8 cellular contexts compared by ENCODE assay signal in the genomic region with DNA sequence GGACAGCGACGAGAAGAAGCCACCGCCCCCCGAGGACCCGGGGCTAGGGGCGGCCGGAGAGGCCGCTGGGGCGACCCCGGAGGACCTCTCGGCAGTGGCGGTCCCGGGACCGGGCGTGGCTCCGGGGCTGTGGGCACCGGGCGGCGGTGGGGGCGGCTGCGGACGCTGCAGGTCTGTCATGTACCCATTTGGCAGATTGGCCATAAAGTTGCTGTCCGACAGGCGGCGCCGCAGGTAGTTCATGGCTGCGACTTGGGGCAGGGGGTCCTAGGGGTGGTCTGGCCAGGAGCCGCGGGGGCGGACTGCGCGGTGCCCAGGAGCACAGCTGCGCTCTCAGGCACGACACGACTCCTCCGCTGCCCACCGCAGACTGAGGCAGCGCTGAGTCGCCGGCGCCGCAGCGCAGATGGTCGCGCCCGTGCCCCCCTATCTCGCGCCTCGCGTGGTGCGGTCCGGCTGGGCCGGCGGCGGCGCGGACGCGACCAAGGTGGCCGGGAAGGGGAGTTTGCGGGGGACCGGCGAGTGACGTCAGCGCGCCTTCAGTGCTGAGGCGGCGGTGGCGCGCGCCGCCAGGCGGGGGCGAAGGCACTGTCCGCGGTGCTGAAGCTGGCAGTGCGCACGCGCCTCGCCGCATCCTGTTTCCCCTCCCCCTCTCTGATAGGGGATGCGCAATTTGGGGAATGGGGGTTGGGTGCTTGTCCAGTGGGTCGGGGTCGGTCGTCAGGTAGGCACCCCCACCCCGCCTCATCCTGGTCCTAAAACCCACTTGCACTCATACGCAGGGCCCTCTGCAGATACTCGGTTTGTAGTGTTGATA. TPM values are rescaled to one million over a fixed set of nuclear protein-coding genes. Genes with fewer than 3 reads are reported as not detected.
A peak's percentile ranks its signal among the peaks of the same experiment; 100 is the strongest.
DNase-seq lines count a peak whose midpoint lies in the region; ATAC-seq and TF ChIP-seq lines count a peak whose summit lies in the region.

TSS of gene SYN1 (minus strand) at position 372 of the 817 bp plus-strand sequence. CDS start at position 243, 129 bp downstream.

- no peaks in the 10 kb centered on the region for H3K79me2 ChIP-seq in GM23248 (ENCODE audit: insufficient read depth)

- 1 to 3% methylated on average over 23 to 31 of the region's 88 CpGs for WGBS in GM23248 (ENCODE audit: low coverage in 1 of 2, low lambda C conversion rate in 2 of 2, missing lambda C conversion rate in 2 of 2), 2 experiments

- H3K4me1 Mint-ChIP-seq in T-helper 17 cell, result peaks cover 6% of the 10 kb centered on the region

- H3K9me2 ChIP-seq in GM23248 (ENCODE audit: insufficient read depth), result no peaks in the 10 kb centered on the region

- H3K4me3 ChIP-seq in GM23248, result peak within 1 kb of the TSS; percentile 55
- peak within 1 kb of the TSS; percentile 60 for H3K4me3 ChIP-seq in left ventricle myocardium inferior

- no peaks in the 10 kb centered on the region for H3K27me3 Mint-ChIP-seq in T-helper 17 cell

- TF ChIP-seq CTCF in left ventricle myocardium inferior (IDR thresholded peaks at IDR 0.05; ENCODE audit: borderline replicate concordance), result peak; percentile 28

- H3K4me2 ChIP-seq in GM23248 (ENCODE audit: unreplicated experiment), result peak within 1 kb of the TSS; percentile 34

- H3K4me1 ChIP-seq in GM23248 (ENCODE audit: insufficient read depth) (no peaks in the 10 kb centered on the region), left ventricle myocardium inferior (peaks cover 5% of the 10 kb centered on the region)

- in situ Hi-C loops in GM23248 (cut with MboI), result no loop called here

- H3K9me3 ChIP-seq in GM23248 (ENCODE audit: low read depth) (no peaks in the 10 kb centered on the region), T-helper 17 cell (ENCODE audit: control insufficient read depth, low read length, poor library complexity, severe bottlenecking) (no peaks in the 10 kb centered on the region), left ventricle myocardium inferior (replicated peaks) (no peaks in the 10 kb centered on the region)

- peak; percentile 70 for DNase-seq in COR-L47 (lab: John Stamatoyannopoulos, UW)
- peak; percentile 89 for DNase-seq in GM23248
- DNase-seq in NCI-H1105 (lab: John Stamatoyannopoulos, UW), result peak; percentile 76
- peak; percentile 69 to 74 (median 72) for DNase-seq in T-helper 17 cell
- peak; percentile 72 for DNase-seq in amniotic epithelial cell (ENCODE audit: low read depth)
- DNase-seq in left ventricle myocardium inferior, result peak; percentile 81
- peak; percentile 27 for DNase-seq in pulmonary artery endothelial cell (ENCODE audit: low read depth, low spot score)
- peak; percentile 77 for DNase-seq in ureter (ENCODE audit: low spot score)

- 0 out of 2 replicates have a peak within 1 kb of the TSS, but pooled peaks have one; percentile 20 for H2AFZ ChIP-seq in GM23248

- intact Hi-C loops in left ventricle myocardium inferior (cut with micrococcal nuclease), result no loop called here

- no peaks in the 10 kb centered on the region for H3K36me3 ChIP-seq in GM23248 (ENCODE audit: low read depth)
- H3K36me3 ChIP-seq in left ventricle myocardium inferior, result no peaks in the 10 kb centered on the region

- no peak within 1 kb of the TSS for H3K9ac ChIP-seq in GM23248

- ATAC-seq in T-helper 17 cell, result peak; percentile 90

- no peaks in the 10 kb centered on the region for H3F3A ChIP-seq in GM23248 (ENCODE audit: insufficient read depth)

- no peak within 1 kb of the TSS for H3K27ac ChIP-seq in GM23248
- no peak within 1 kb of the TSS for H3K27ac ChIP-seq in left ventricle myocardium inferior (replicated peaks)

- H3K4me3 Mint-ChIP-seq in T-helper 17 cell, result peak within 1 kb of the TSS; percentile 64

- H4K20me1 ChIP-seq in GM23248 (ENCODE audit: insufficient read depth), result no peaks in the 10 kb centered on the region

- no peaks in the 10 kb centered on the region for H3K36me3 Mint-ChIP-seq in T-helper 17 cell (ENCODE audit: low read depth)

- H3K27ac Mint-ChIP-seq in T-helper 17 cell, result peak within 1 kb of the TSS; percentile 11

- H3K27me3 ChIP-seq in GM23248 (replicated peaks; ENCODE audit: insufficient read depth), result no peaks in the 10 kb centered on the region
- H3K27me3 ChIP-seq in left ventricle myocardium inferior (ENCODE audit: low read depth), result peaks cover 5% of the 10 kb centered on the region

RNA-seq across cellular contexts. Expression of gene SYN1, which starts in this region (rescaled TPM):
- not detected in 2 replicates for total RNA-seq in GM23248 (2014; rRNA removed; shearing (Covaris generic))
- 0.32 and 0.34 TPM in 2 replicates for polyA plus RNA-seq in GM23248 (2016; fragmentation: Nextera tagmentation; extraction: Ambion mirVana)
- total RNA-seq in T-helper 17 cell (1 to 10 TPM in 1 of 2 donors, under 1 TPM in 1; 0.52 to 1.1 TPM), left ventricle myocardium inferior (13.9 TPM), pulmonary artery endothelial cell (not detected in 2 replicates), ureter (1.4 TPM)

Comparison
In these comparisons a context has a peak if more than half of its experiments do, and no peak if none do; other contexts are left out.
1. Peak in DNase-seq, H3K4me3 ChIP-seq and H3K4me2 ChIP-seq in GM23248; RNA of the gene not detected or under 1 TPM.
2. Peak in DNase-seq in pulmonary artery endothelial cell; RNA of the gene not detected or under 1 TPM.
3. DNase-seq: peak in every context shown above with its lines; median percentile 89 in GM23248; 81 in left ventricle myocardium inferior; 77 in ureter; 76 in NCI-H1105; 72 in T-helper 17 cell; 72 in amniotic epithelial cell; 70 in COR-L47; 27 in pulmonary artery endothelial cell.